Comparison of ENCODE assay signal across 13 cellular contexts in the genomic region with DNA sequence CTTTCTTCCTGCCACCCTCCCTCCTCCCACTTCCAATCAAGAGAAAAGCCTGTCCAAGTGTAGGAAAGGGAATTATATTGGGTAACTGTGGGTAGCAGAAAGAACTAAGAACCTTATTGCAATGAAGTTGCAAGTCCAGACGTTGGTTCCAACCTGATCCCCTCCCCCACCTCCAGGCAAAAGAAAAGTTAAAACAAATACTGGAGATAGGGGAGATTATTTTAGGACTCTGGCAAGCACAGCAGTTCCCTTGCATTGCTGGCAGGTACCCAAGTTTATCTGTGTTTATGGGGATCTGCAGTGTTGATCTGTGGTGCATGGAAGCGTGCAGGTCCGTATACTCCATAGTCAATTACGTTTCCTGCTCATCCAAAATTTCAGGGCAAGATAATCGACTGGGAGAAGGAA.
A peak's percentile ranks its signal among the peaks of the same experiment; 100 is the strongest.
DNase-seq lines count a peak whose midpoint lies in the region; ATAC-seq lines count a peak whose summit lies in the region.
"Had no signal": no experiment of that assay in that cellular context is flagged by ENCODE, and none has a peak within 500 bp of the region (broad histone marks: within the 10 kb centered on the region; RNA-seq: fewer than 3 reads in every experiment).

No MANE protein-coding gene starts in this region.

- H3K9me3 ChIP-seq in BLaER1 treated with 17β-estradiol and CSF1 and Interleukin-3, amounts not matched to agents 10 nM and 100 nM (replicated peaks in 1 of 11), result peaks cover 0 to 9% (median 0%) of the 10 kb centered on the region in 11 experiments; a peak in 2 of 22 replicates
- H3K9me3 ChIP-seq in muscle layer of colon (ENCODE audit: low read length), result no peaks in the 10 kb centered on the region
- H3K9me3 ChIP-seq: MG63 had no signal

- no peak for ATAC-seq in GM18907 (IDR thresholded peaks at IDR 0.05; ENCODE audit: unreplicated experiment)
- no peak for ATAC-seq in HG03571 (IDR thresholded peaks at IDR 0.05; ENCODE audit: unreplicated experiment)

- H3K27ac ChIP-seq in BLaER1 treated with 17β-estradiol and CSF1 and Interleukin-3, amounts not matched to agents 10 nM and 100 nM, result peak overlapping the region in 7 of 11 experiments; percentile 38 to 64 (median 57); a peak in 13 of 22 replicates
- peak overlapping the region; percentile 54 for H3K27ac ChIP-seq in muscle layer of colon (ENCODE audit: low read depth, low read length)

- peaks cover 0 to 94% (median 34%) of the 10 kb centered on the region in 11 experiments; a peak in 15 of 22 replicates for H4K20me1 ChIP-seq in BLaER1 treated with 17β-estradiol and CSF1 and Interleukin-3, amounts not matched to agents 10 nM and 100 nM

- DNase-seq in MV-4-11 (lab: John Stamatoyannopoulos, UW) (peak; percentile 74), fibroblast of gingiva (ENCODE audit: low read depth) (peak; percentile 31), NCI-H510A (lab: John Stamatoyannopoulos, UW) (no peak)
- no peak for DNase-seq in activated CD8-positive, alpha-beta memory T cell treated with anti-CD3 and anti-CD28 coated beads for 24 hours
- DNase-seq: activated CD4-positive, alpha-beta T cell treated with anti-CD3 and anti-CD28 coated beads, Interleukin-2, amount 50 U/mL, for 48 hours; islet precursor cell; MG63; stimulated activated naive CD4-positive, alpha-beta T cell; T-helper 1 cell had no signal

- peak overlapping the region; percentile 50 to 92 (median 82) for H3K4me2 ChIP-seq in BLaER1 treated with 17β-estradiol and CSF1 and Interleukin-3, amounts not matched to agents 10 nM and 100 nM

- H3K36me3 ChIP-seq in BLaER1 treated with 17β-estradiol and CSF1 and Interleukin-3, amounts not matched to agents 10 nM and 100 nM, result peaks cover 0 to 48% (median 11%) of the 10 kb centered on the region in 11 experiments; a peak in 9 of 22 replicates
- no peaks in the 10 kb centered on the region for H3K36me3 ChIP-seq in muscle layer of colon (ENCODE audit: insufficient read depth, low read length)
- H3K36me3 ChIP-seq: MG63 had no signal

- H3K27me3 ChIP-seq in BLaER1 treated with 17β-estradiol and CSF1 and Interleukin-3, amounts not matched to agents 10 nM and 100 nM, result no peaks in the 10 kb centered on the region
- H3K27me3 ChIP-seq in muscle layer of colon (ENCODE audit: control insufficient read depth in 1 of 2, insufficient read depth in 2 of 2, low read length in 2 of 2), result no peaks in the 10 kb centered on the region
- H3K27me3 ChIP-seq: MG63 had no signal

- peaks cover 63 to 90% (median 83%) of the 10 kb centered on the region in 10 experiments for H3K4me1 ChIP-seq in BLaER1 treated with 17β-estradiol and CSF1 and Interleukin-3, amounts not matched to agents 10 nM and 100 nM
- peaks cover 40% of the 10 kb centered on the region for H3K4me1 ChIP-seq in muscle layer of colon (ENCODE audit: insufficient read depth, low read length)

- peak overlapping the region in 1 of 11 experiments; percentile 38; a peak in 2 of 22 replicates for H3K9ac ChIP-seq in BLaER1 treated with 17β-estradiol and CSF1 and Interleukin-3, amounts not matched to agents 10 nM and 100 nM
- H3K9ac ChIP-seq in muscle layer of colon (ENCODE audit: low read length), result no peak overlapping the region

- H3K4me3 ChIP-seq in BLaER1 treated with 17β-estradiol and CSF1 and Interleukin-3, amounts not matched to agents 10 nM and 100 nM, result no peak overlapping the region
- no peak overlapping the region for H3K4me3 ChIP-seq in muscle layer of colon (ENCODE audit: low read depth in 1 of 2, low read length in 2 of 2)
- H3K4me3 ChIP-seq: MG63 had no signal

Comparison
In these comparisons a context has a peak if more than half of its experiments do, and no peak if none do; other contexts are left out.
1. DNase-seq: peak in MV-4-11 (single experiment) and fibroblast of gingiva (single experiment); none in activated CD8-positive, alpha-beta memory T cell treated with anti-CD3 and anti-CD28 coated beads for 24 hours (single experiment) and NCI-H510A (single experiment).